13 cellular contexts compared by ENCODE assay signal in genomic region chr10:61986788-61987187, GRCh38.
DNase-seq lines count a peak whose midpoint lies in the region; ATAC-seq, FAIRE-seq and TF ChIP-seq lines count a peak whose summit lies in the region.
"Had no signal": no experiment of that assay in that cellular context is flagged by ENCODE, and none has a peak within 500 bp of the region (broad histone marks: within the 10 kb centered on the region; RNA-seq: fewer than 3 reads in every experiment).

No MANE protein-coding gene starts in this region.

- H3K27ac Mint-ChIP-seq in dendritic cell treated with granulocyte-macrophage colony-stimulating factor and Interleukin-4, amounts not matched to agents 40 ng/mL and 50 ng/mL, for 4 days, result peak overlapping the region; percentile 27
- peak overlapping the region; percentile 90 for H3K27ac Mint-ChIP-seq in stimulated activated memory B cell treated with anti-CD40 and anti-IgM and Interleukin-4, amounts not matched to agents 10 μg/mL and 1 μg/mL and 100 μg/mL, for 72 hours

- FAIRE-seq in GM12891 (lab: Jason Lieb, UNC), result peak; percentile 43
- FAIRE-seq: astrocyte had no signal

- H3K27me3 Mint-ChIP-seq in dendritic cell treated with granulocyte-macrophage colony-stimulating factor and Interleukin-4, amounts not matched to agents 40 ng/mL and 50 ng/mL, for 4 days, result no peaks in the 10 kb centered on the region
- H3K27me3 Mint-ChIP-seq in stimulated activated memory B cell treated with anti-CD40 and anti-IgM and Interleukin-4, amounts not matched to agents 10 μg/mL and 1 μg/mL and 100 μg/mL, for 72 hours, result no peaks in the 10 kb centered on the region

- no peak for TF ChIP-seq POLR2A in GM12891 (IDR thresholded peaks at IDR 0.05; ENCODE audit: low read depth, low read length)

- H3K9me3 Mint-ChIP-seq in dendritic cell treated with granulocyte-macrophage colony-stimulating factor and Interleukin-4, amounts not matched to agents 40 ng/mL and 50 ng/mL, for 4 days, result no peaks in the 10 kb centered on the region
- no peaks in the 10 kb centered on the region for H3K9me3 Mint-ChIP-seq in stimulated activated memory B cell treated with anti-CD40 and anti-IgM and Interleukin-4, amounts not matched to agents 10 μg/mL and 1 μg/mL and 100 μg/mL, for 72 hours

- no peak for ATAC-seq in stimulated activated memory B cell treated with anti-CD40 and anti-IgM and Interleukin-4, amounts not matched to agents 10 μg/mL and 1 μg/mL and 100 μg/mL, for 72 hours
- no peak for ATAC-seq in HG02973 (IDR thresholded peaks at IDR 0.05; ENCODE audit: unreplicated experiment)
- ATAC-seq in GM18511 (IDR thresholded peaks at IDR 0.05; ENCODE audit: unreplicated experiment), result no peak
- ATAC-seq: sciatic nerve had no signal

- no peak overlapping the region for H3K4me3 Mint-ChIP-seq in dendritic cell treated with granulocyte-macrophage colony-stimulating factor and Interleukin-4, amounts not matched to agents 40 ng/mL and 50 ng/mL, for 4 days
- H3K4me3 Mint-ChIP-seq in stimulated activated memory B cell treated with anti-CD40 and anti-IgM and Interleukin-4, amounts not matched to agents 10 μg/mL and 1 μg/mL and 100 μg/mL, for 72 hours, result peak overlapping the region; percentile 1

- peak overlapping the region; percentile 99 for H3K27ac ChIP-seq in OCI-LY7 (ENCODE audit: low read depth, low read length, poor library complexity, severe bottlenecking)

- H3K4me2 ChIP-seq in OCI-LY7 (ENCODE audit: low read length), result peak overlapping the region; percentile 81

- CTCF ChIA-PET in OCI-LY7 (lab: Charles Lee; ENCODE audit: unreplicated experiment), result interaction anchor here (1.7 kb wide), 1 partner anchor 23 kb away, joined by 7 read pairs; no protein-coding TSS in a partner anchor

- no TSS peak for BruUV-seq in OCI-LY7 (replicated peaks; lab: Mats Ljungman, UMichigan)

- no peak for TF ChIP-seq CTCF in OCI-LY7 (conservative IDR thresholded peaks at IDR 0.05; ENCODE audit: low read length)

- H3K36me3 Mint-ChIP-seq in dendritic cell treated with granulocyte-macrophage colony-stimulating factor and Interleukin-4, amounts not matched to agents 40 ng/mL and 50 ng/mL, for 4 days (ENCODE audit: low read depth), result peaks cover 9% of the 10 kb centered on the region
- peaks cover 53% of the 10 kb centered on the region for H3K36me3 Mint-ChIP-seq in stimulated activated memory B cell treated with anti-CD40 and anti-IgM and Interleukin-4, amounts not matched to agents 10 μg/mL and 1 μg/mL and 100 μg/mL, for 72 hours

- peaks cover 96% of the 10 kb centered on the region for H3K4me1 ChIP-seq in OCI-LY7 (ENCODE audit: insufficient read depth, low read length, poor library complexity, severe bottlenecking)

- intact Hi-C loops in OCI-LY7 (cut with micrococcal nuclease; ENCODE audit: unreplicated experiment), result no loop called here
- intact Hi-C loops in dendritic cell treated with granulocyte-macrophage colony-stimulating factor and Interleukin-4, amounts not matched to agents 40 ng/mL and 50 ng/mL, for 4 days (cut with micrococcal nuclease), result no loop called here

- H2AFZ ChIP-seq in OCI-LY7 (ENCODE audit: low read length), result no peak overlapping the region; the same call in 1 of the 2 replicates

- no peaks in the 10 kb centered on the region for H3K9me2 ChIP-seq in OCI-LY7 (ENCODE audit: insufficient read depth, low read length)

- POLR2A ChIA-PET in OCI-LY7 (lab: Charles Lee), result interaction anchor here (0.8 to 12.9 kb wide), 18 partner anchors 9 to 90 kb away, joined by 3 to 222 read pairs (median 6); partner anchors contain the start of gene ARID5B

- H3K36me3 ChIP-seq in OCI-LY7 (ENCODE audit: insufficient read depth, low read length), result peaks cover 26% of the 10 kb centered on the region

- H3K9me3 ChIP-seq in OCI-LY7 (ENCODE audit: low read length), result 0 out of 2 replicates have a peak, but pooled peaks cover 4% of the 10 kb centered on the region

- DNase-seq in GM12891 (ENCODE audit: insufficient read length, low spot score), result no peak
- peak; percentile 51 for DNase-seq in OCI-LY7 (ENCODE audit: low spot score)
- DNase-seq in Kasumi-1 (lab: John Stamatoyannopoulos, UW), result no peak
- no peak for DNase-seq in D341Med (ENCODE audit: low spot score)
- DNase-seq: hippocampal formation, NCI-H1092, NCI-H524 treated with DMSO at 0.1 percent for 48 hours had no signal

- no peaks in the 10 kb centered on the region for H4K20me1 ChIP-seq in OCI-LY7 (ENCODE audit: insufficient read depth, low read length)

- H3K79me2 ChIP-seq in OCI-LY7 (ENCODE audit: insufficient read depth, low read depth, low read length), result peaks cover 59% of the 10 kb centered on the region; the same call in 1 of the 2 replicates

- peak overlapping the region; percentile 55 for H3K4me3 ChIP-seq in OCI-LY7 (ENCODE audit: low read depth, low read length, poor library complexity, severe bottlenecking)

- H3K4me1 Mint-ChIP-seq in dendritic cell treated with granulocyte-macrophage colony-stimulating factor and Interleukin-4, amounts not matched to agents 40 ng/mL and 50 ng/mL, for 4 days (ENCODE audit: low read depth), result peaks cover 15% of the 10 kb centered on the region
- H3K4me1 Mint-ChIP-seq in stimulated activated memory B cell treated with anti-CD40 and anti-IgM and Interleukin-4, amounts not matched to agents 10 μg/mL and 1 μg/mL and 100 μg/mL, for 72 hours, result peaks cover 74% of the 10 kb centered on the region

TF ChIP-seq in GM12891, 5 proteins besides CTCF, POLR2A, EP300 and RAD21:
- no peak for TF ChIP-seq PAX5 (IDR thresholded peaks at IDR 0.05; ENCODE audit: insufficient read depth, low read length, severe bottlenecking)
